Comparison of ENCODE assay signal across 23 cellular contexts in genomic region chr13:60426075-60426474, GRCh38. TPM values are rescaled to one million over a fixed set of nuclear protein-coding genes. Genes with fewer than 3 reads are reported as not detected.
DNase-seq lines count a peak whose midpoint lies in the region; ATAC-seq, FAIRE-seq and TF ChIP-seq lines count a peak whose summit lies in the region.
"Had no signal": no experiment of that assay in that cellular context is flagged by ENCODE, and none has a peak within 500 bp of the region (broad histone marks: within the 10 kb centered on the region; RNA-seq: fewer than 3 reads in every experiment).

No MANE protein-coding gene starts in this region.

- SMC1A ChIA-PET in GM12878 (lab: Charles Lee; ENCODE audit: uncharacterized antibody, unreplicated experiment): interaction anchor here (0.6 to 7.1 kb wide), 8 partner anchors 11 to 1035 kb away, joined by 3 to 111 read pairs (median 4); partner anchors contain the start of gene TDRD3

- H3K9me3 ChIP-seq in GM12878 (replicated peaks; ENCODE audit: control insufficient read depth, insufficient read depth, low read length): peaks cover 6% of the 10 kb centered on the region; the same call in 2 of the 3 replicates
- H3K9me3 ChIP-seq: BE2C, Peyer's patch had no signal

- H3K4me3 ChIP-seq in LNCaP clone FGC (ENCODE audit: low read depth, low read length): peak overlapping the region; percentile 13; the same call in 1 of the 2 replicates
- H3K4me3 ChIP-seq in GM12878: no peak overlapping the region
- H3K4me3 ChIP-seq: Peyer's patch had no signal

- H3K27me3 ChIP-seq in GM12878 (replicated peaks in 1 of 2; ENCODE audit: control insufficient read depth in 2 of 2, insufficient read depth in 2 of 2, low read length in 1 of 2): no peaks in the 10 kb centered on the region
- H3K27me3 ChIP-seq: BE2C, Peyer's patch had no signal

- RAD21 ChIA-PET in GM12878 (lab: Charles Lee; ENCODE audit: unreplicated experiment): interaction anchor here (1.1 to 7.2 kb wide), 7 partner anchors 14 to 261 kb away, joined by 3 to 103 read pairs (median 6); partner anchors contain the start of gene TDRD3

- TF ChIP-seq POLR2A in GM12878 (IDR thresholded peaks at IDR 0.05; ENCODE audit: low read depth, low read length): no peak

- 40% methylated on average over 1 of the region's 1 CpG for WGBS in GM12878 (ENCODE audit: insufficient coverage, insufficient replicate concordance, low lambda C conversion rate, missing lambda C conversion rate)

- POLR2A ChIA-PET in GM12878 (lab: Charles Lee): interaction anchor here (1.1 to 2.5 kb wide), 3 partner anchors 28 to 37 kb away, joined by 3 to 10 read pairs (median 5); partner anchors contain the start of gene TDRD3

- H3K4me2 ChIP-seq in GM12878 (ENCODE audit: control insufficient read depth, insufficient read depth): peak overlapping the region; percentile 7; the same call in 1 of the 2 replicates

- H3K36me3 ChIP-seq in GM12878 (ENCODE audit: control insufficient read depth in 2 of 2, insufficient read depth in 2 of 2, low read length in 1 of 2): no peaks in the 10 kb centered on the region
- H3K36me3 ChIP-seq: BE2C, Peyer's patch had no signal

- H3K27ac Mint-ChIP-seq in activated CD8-positive, alpha-beta memory T cell treated with anti-CD3 and anti-CD28 coated beads, Interleukin-2, amount 10 ng/mL, durations not matched to agents 7 days and 5 days: peak overlapping the region; percentile 60
- H3K27ac Mint-ChIP-seq in stimulated activated effector memory CD8-positive, alpha-beta T cell treated with anti-CD3 and anti-CD28 coated beads, Interleukin-12 subunit alpha, Interleukin-12 subunit beta, amount 100 ng/mL, for 72 hours: peak overlapping the region; percentile 2
- H3K27ac Mint-ChIP-seq: CD14-positive monocyte had no signal

- peak overlapping the region; percentile 28 for H3K4me3 Mint-ChIP-seq in activated CD8-positive, alpha-beta memory T cell treated with anti-CD3 and anti-CD28 coated beads, Interleukin-2, amount 10 ng/mL, durations not matched to agents 7 days and 5 days
- H3K4me3 Mint-ChIP-seq in stimulated activated effector memory CD8-positive, alpha-beta T cell treated with anti-CD3 and anti-CD28 coated beads, Interleukin-12 subunit alpha, Interleukin-12 subunit beta, amount 100 ng/mL, for 72 hours: peak overlapping the region; percentile 6
- H3K4me3 Mint-ChIP-seq: CD14-positive monocyte had no signal

- peaks cover 7% of the 10 kb centered on the region for H3K36me3 Mint-ChIP-seq in activated CD8-positive, alpha-beta memory T cell treated with anti-CD3 and anti-CD28 coated beads, Interleukin-2, amount 10 ng/mL, durations not matched to agents 7 days and 5 days
- H3K36me3 Mint-ChIP-seq in stimulated activated effector memory CD8-positive, alpha-beta T cell treated with anti-CD3 and anti-CD28 coated beads, Interleukin-12 subunit alpha, Interleukin-12 subunit beta, amount 100 ng/mL, for 72 hours: no peaks in the 10 kb centered on the region

- no peaks in the 10 kb centered on the region for H3K27me3 Mint-ChIP-seq in activated CD8-positive, alpha-beta memory T cell treated with anti-CD3 and anti-CD28 coated beads, Interleukin-2, amount 10 ng/mL, durations not matched to agents 7 days and 5 days

- BruUV-seq in GM12878 (replicated peaks; lab: Mats Ljungman, UMichigan): no TSS peak

- no peak overlapping the region for H3K9ac ChIP-seq in GM12878 (ENCODE audit: control insufficient read depth, insufficient read depth, low read length)

- TF ChIP-seq CTCF in LNCaP clone FGC (IDR thresholded peaks at IDR 0.05; ENCODE audit: control insufficient read depth, extremely low read depth, insufficient read depth) (no peak), GM12878 (IDR thresholded peaks at IDR 0.05 in 2 of 3, conservative IDR thresholded peaks at IDR 0.05 in 1 of 3; ENCODE audit: control insufficient read depth in 2 of 3, extremely low read depth in 1 of 3, insufficient read depth in 1 of 3, low read depth in 3 of 3, low read length in 3 of 3) (no peak)

- H3K27ac ChIP-seq in GM12878 (ENCODE audit: control insufficient read depth, insufficient read depth): peak overlapping the region; percentile 67; the same call in 1 of the 2 replicates
- H3K27ac ChIP-seq: Peyer's patch had no signal

- H3K4me1 Mint-ChIP-seq in activated CD8-positive, alpha-beta memory T cell treated with anti-CD3 and anti-CD28 coated beads, Interleukin-2, amount 10 ng/mL, durations not matched to agents 7 days and 5 days: peaks cover 33% of the 10 kb centered on the region
- peaks cover 19% of the 10 kb centered on the region for H3K4me1 Mint-ChIP-seq in stimulated activated effector memory CD8-positive, alpha-beta T cell treated with anti-CD3 and anti-CD28 coated beads, Interleukin-12 subunit alpha, Interleukin-12 subunit beta, amount 100 ng/mL, for 72 hours
- H3K4me1 Mint-ChIP-seq: CD14-positive monocyte had no signal

- DNase-seq in activated CD8-positive, alpha-beta memory T cell treated with anti-CD3 and anti-CD28 coated beads, Interleukin-2, amount 10 ng/mL, durations not matched to agents 7 days and 5 days: no peak
- DNase-seq in activated CD8-positive, alpha-beta memory T cell treated with anti-CD3 and anti-CD28 coated beads for 24 hours: no peak
- no peak for DNase-seq in LNCaP clone FGC (ENCODE audit: low read depth)
- DNase-seq in GM12878 (ENCODE audit: low read depth, low spot score): no peak
- DNase-seq in stimulated activated effector memory CD8-positive, alpha-beta T cell treated with anti-CD3 and anti-CD28 coated beads, Interleukin-12 subunit alpha, Interleukin-12 subunit beta, amount 100 ng/mL, for 72 hours (ENCODE audit: low spot score in 2 of 2): no peak
- DNase-seq in stimulated activated CD4-positive, alpha-beta T cell treated with anti-CD3 and anti-CD28 coated beads, Interleukin-12 subunit alpha, Interleukin-12 subunit beta, amount 100 ng/mL, for 4 hours: no peak
- DNase-seq: 8988T, ACHN, BE2C, COR-L47, DMS53, Kasumi-1, NCI-H1694, NCI-H2081, NCI-H2227 treated with DMSO at 0.1 percent for 48 hours, NCI-H526 treated with DMSO at 0.1 percent for 48 hours, Peyer's patch, SHP77 treated with DMSO at 0.1 percent for 48 hours had no signal

- no peaks in the 10 kb centered on the region for H4K20me1 ChIP-seq in GM12878 (ENCODE audit: control insufficient read depth, insufficient read depth)

- no peak for ATAC-seq in activated CD8-positive, alpha-beta memory T cell treated with anti-CD3 and anti-CD28 coated beads, Interleukin-2, amount 10 ng/mL, durations not matched to agents 7 days and 5 days
- ATAC-seq in GM12878 (peak; percentile 23), GM21447 (IDR thresholded peaks at IDR 0.05; ENCODE audit: unreplicated experiment) (no peak), GM21619 (IDR thresholded peaks at IDR 0.05; ENCODE audit: unreplicated experiment) (no peak)
- ATAC-seq in stimulated activated effector memory CD8-positive, alpha-beta T cell treated with anti-CD3 and anti-CD28 coated beads, Interleukin-12 subunit alpha, Interleukin-12 subunit beta, amount 100 ng/mL, for 72 hours: no peak
- ATAC-seq: HepG2 had no signal

- TF ChIP-seq EP300 in GM12878 (IDR thresholded peaks at IDR 0.05; ENCODE audit: borderline replicate concordance in 1 of 2, control insufficient read depth in 1 of 2, low read depth in 2 of 2, low read length in 2 of 2): no peak

- in situ Hi-C loops in GM12878 (cut with MboI): loop anchor here (5.0 kb wide), 1 partner anchor 264 kb away; the partner anchor contains the start of gene DIAPH3

- no peak for FAIRE-seq in GM12878 (lab: Jason Lieb, UNC)
- FAIRE-seq: H54, HepG2 had no signal

- H3K79me2 ChIP-seq in GM12878 (ENCODE audit: control insufficient read depth, insufficient read depth, low read length): peaks cover 12% of the 10 kb centered on the region

- intact Hi-C loops in GM12878 (cut with micrococcal nuclease; ENCODE audit: unreplicated experiment): no loop called here

- TF ChIP-seq RAD21 in GM12878 (IDR thresholded peaks at IDR 0.05; ENCODE audit: insufficient read depth, low read depth, low read length): no peak

- CTCF ChIA-PET in activated CD8-positive, alpha-beta memory T cell treated with anti-CD3 and anti-CD28 coated beads, Interleukin-2, amount 10 ng/mL, durations not matched to agents 7 days and 5 days (lab: Charles Lee): interaction anchor here (3.8 kb wide), 1 partner anchor 29 kb away, joined by 18 read pairs; the partner anchor contains the start of gene TDRD3
- CTCF ChIA-PET in GM12878 (lab: Yijun Ruan, JAX): interaction anchor here (0.6 to 7.5 kb wide), 9 partner anchors 14 to 745 kb away, joined by 3 to 112 read pairs (median 4); partner anchors contain the start of gene TDRD3

- H3K9me3 Mint-ChIP-seq in activated CD8-positive, alpha-beta memory T cell treated with anti-CD3 and anti-CD28 coated beads, Interleukin-2, amount 10 ng/mL, durations not matched to agents 7 days and 5 days (ENCODE audit: low read depth): no peaks in the 10 kb centered on the region
- H3K9me3 Mint-ChIP-seq in stimulated activated effector memory CD8-positive, alpha-beta T cell treated with anti-CD3 and anti-CD28 coated beads, Interleukin-12 subunit alpha, Interleukin-12 subunit beta, amount 100 ng/mL, for 72 hours: no peaks in the 10 kb centered on the region

- no peak overlapping the region for H2AFZ ChIP-seq in GM12878 (ENCODE audit: control insufficient read depth, low read depth, low read length)

- peaks cover 16% of the 10 kb centered on the region for H3K4me1 ChIP-seq in GM12878 (ENCODE audit: control insufficient read depth, insufficient read depth, low read length)
- H3K4me1 ChIP-seq: BE2C, Peyer's patch had no signal

TF ChIP-seq in GM12878, 131 proteins besides CTCF, POLR2A, EP300 and RAD21:
- peak; percentile 70 for TF ChIP-seq RUNX3 (IDR thresholded peaks at IDR 0.05; ENCODE audit: low read length)
- no peak for TF ChIP-seq POLR2AphosphoS5 (IDR thresholded peaks at IDR 0.05; ENCODE audit: low read length)

RNA-seq across cellular contexts. Expression of gene TDRD3, which starts 29.1 kb away (rescaled TPM):
- total RNA-seq in activated CD8-positive, alpha-beta memory T cell treated with anti-CD3 and anti-CD28 coated beads, Interleukin-2, amount 10 ng/mL, durations not matched to agents 7 days and 5 days: 10 to 100 TPM; 25.0 to 26.1 TPM
- 81.3 and 84.6 TPM in 2 replicates for total RNA-seq in GM12878 (2013; cell fraction: nucleolus; rRNA removed)
- total RNA-seq in GM12878 (2014; rRNA removed): 16.5 and 21.0 TPM in 2 replicates
- total RNA-seq in GM12878 (2014; rRNA removed; fragmentation: Illumina TruSeq; extraction: Trizol): 27.9 and 29.6 TPM in 2 replicates
- total RNA-seq in GM12878 (2021): 24.3 and 24.9 TPM in 2 replicates
- 5.7 TPM for polyA plus RNA-seq in GM12878 (2011; ENCODE audit: low read depth)
- 19.6 and 34.9 TPM in 2 replicates for polyA plus RNA-seq in GM12878 (2011; rRNA removed)
- 5.0 and 5.3 TPM in 2 replicates for polyA plus RNA-seq in GM12878 (2011; cell fraction: cytosol; rRNA removed)
- polyA plus RNA-seq in GM12878 (2011; cell fraction: nucleus; rRNA removed): 11.5 and 12.5 TPM in 2 replicates
- polyA plus RNA-seq in GM12878 (2012): 9.8 and 12.6 TPM in 2 replicates
- 22.7 and 25.2 TPM in 2 replicates for polyA plus RNA-seq in GM12878 (2014; fragmentation: Illumina TruSeq; extraction: Trizol)
- polyA plus RNA-seq in GM12878 (2014; fragmentation: Nextera tagmentation; extraction: Ambion mirVana): 1 to 10 TPM; 8.4 to 9.5 TPM
- 12.2 and 15.0 TPM in 2 replicates for polyA plus RNA-seq in GM12878 (2014; rRNA removed)
- polyA plus RNA-seq in GM12878 (2016; fragmentation: Nextera tagmentation; extraction: Ambion mirVana): 10 to 100 TPM; 10.5 to 12.0 TPM
- polyA minus RNA-seq in GM12878 (2011; rRNA and poly(A)+ RNA removed): 30.8 and 40.7 TPM in 2 replicates
- polyA minus RNA-seq in GM12878 (2011; cell fraction: cytosol; rRNA and poly(A)+ RNA removed): 11.5 and 16.9 TPM in 2 replicates
- 31.4 and 43.9 TPM in 2 replicates for polyA minus RNA-seq in GM12878 (2011; cell fraction: nucleus; rRNA and poly(A)+ RNA removed)
